ENCODE assay signal across 31 cellular contexts in genomic region chr22:32199961-32200360, GRCh38. TPM values are rescaled to one million over a fixed set of nuclear protein-coding genes. Genes with fewer than 3 reads are reported as not detected.
DNase-seq lines count a peak whose midpoint lies in the region; ATAC-seq, FAIRE-seq and TF ChIP-seq lines count a peak whose summit lies in the region.
"Had no signal": no experiment of that assay in that cellular context is flagged by ENCODE, and none has a peak within 500 bp of the region (broad histone marks: within the 10 kb centered on the region; RNA-seq: fewer than 3 reads in every experiment).

No MANE protein-coding gene starts in this region.

- H3K4me1 Mint-ChIP-seq in T-helper 17 cell = peaks cover 35% of the 10 kb centered on the region
- H3K4me1 Mint-ChIP-seq in activated T-helper 2 cell treated with anti-CD3 and anti-CD28 coated beads, Interferon-gamma antibody, Interleukin-2, Interleukin-4, amounts not matched to agents 10 μg/mL and 5 μg/mL and 100 μg/mL, durations not matched to agents 14 hours and 24 hours and 36 hours (ENCODE audit: low read depth) = peaks cover 12% of the 10 kb centered on the region

- no peak overlapping the region for H3K4me2 ChIP-seq in osteoblast (ENCODE audit: insufficient read depth, low read length)
- H3K4me2 ChIP-seq: BLaER1 had no signal

- DNase-seq in T-helper 17 cell = no peak
- DNase-seq in bronchial epithelial cell (ENCODE audit: low read depth) = no peak
- DNase-seq in islet precursor cell = peak; percentile 29
- peak; percentile 42 for DNase-seq in osteoblast (ENCODE audit: insufficient read length, low spot score, missing footprints)
- no peak for DNase-seq in activated T-helper 2 cell treated with anti-CD3 and anti-CD28 coated beads, Interferon-gamma antibody, Interleukin-2, Interleukin-4, amounts not matched to agents 10 μg/mL and 5 μg/mL and 100 μg/mL, durations not matched to agents 14 hours and 24 hours and 36 hours (ENCODE audit: low spot score)
- no peak for DNase-seq in cerebellar cortex (ENCODE audit: low spot score)
- DNase-seq: 8988T; ACHN; BE2C; C1 segment of cervical spinal cord; CD4-positive, CD25-positive, alpha-beta regulatory T cell; COR-L47; DMS 273 treated with DMSO at 0.1 percent for 48 hours; DMS153; DMS53; DMS79; DND-41; EL; GDM1 had no signal

- peaks cover 3% of the 10 kb centered on the region for H3K4me1 ChIP-seq in osteoblast (ENCODE audit: insufficient read depth, low read length)
- H3K4me1 ChIP-seq: BE2C had no signal

- peaks cover 3% of the 10 kb centered on the region for H3K36me3 Mint-ChIP-seq in T-helper 17 cell (ENCODE audit: low read depth)
- H3K36me3 Mint-ChIP-seq in activated T-helper 2 cell treated with anti-CD3 and anti-CD28 coated beads, Interferon-gamma antibody, Interleukin-2, Interleukin-4, amounts not matched to agents 10 μg/mL and 5 μg/mL and 100 μg/mL, durations not matched to agents 14 hours and 24 hours and 36 hours (ENCODE audit: low read depth) = no peaks in the 10 kb centered on the region
- H3K36me3 Mint-ChIP-seq: CD4-positive, CD25-positive, alpha-beta regulatory T cell; CD8-positive, alpha-beta memory T cell had no signal

- H2AFZ ChIP-seq in osteoblast (ENCODE audit: low read length) = no peak overlapping the region

- H3K27ac Mint-ChIP-seq in T-helper 17 cell = no peak overlapping the region
- no peak overlapping the region for H3K27ac Mint-ChIP-seq in activated T-helper 2 cell treated with anti-CD3 and anti-CD28 coated beads, Interferon-gamma antibody, Interleukin-2, Interleukin-4, amounts not matched to agents 10 μg/mL and 5 μg/mL and 100 μg/mL, durations not matched to agents 14 hours and 24 hours and 36 hours

- ATAC-seq in T-helper 17 cell (no peak), HG02885 (IDR thresholded peaks at IDR 0.05; ENCODE audit: poor library complexity, unreplicated experiment) (no peak), GM19395 (IDR thresholded peaks at IDR 0.05; ENCODE audit: unreplicated experiment) (no peak)
- ATAC-seq: GM12878 had no signal

- peak overlapping the region; percentile 55 for H3K4me3 Mint-ChIP-seq in T-helper 17 cell
- H3K4me3 Mint-ChIP-seq in activated T-helper 2 cell treated with anti-CD3 and anti-CD28 coated beads, Interferon-gamma antibody, Interleukin-2, Interleukin-4, amounts not matched to agents 10 μg/mL and 5 μg/mL and 100 μg/mL, durations not matched to agents 14 hours and 24 hours and 36 hours (ENCODE audit: low read depth) = no peak overlapping the region

- H3K79me2 ChIP-seq in osteoblast (ENCODE audit: insufficient read depth, low read length) = no peaks in the 10 kb centered on the region

- H3K9me3 ChIP-seq in T-helper 17 cell (ENCODE audit: control insufficient read depth, low read length, poor library complexity, severe bottlenecking) (no peaks in the 10 kb centered on the region), osteoblast (ENCODE audit: low read depth, low read length) (no peaks in the 10 kb centered on the region)
- H3K9me3 ChIP-seq: BE2C, BLaER1 had no signal

- no peaks in the 10 kb centered on the region for H3K36me3 ChIP-seq in bronchial epithelial cell (ENCODE audit: control insufficient read depth, insufficient read depth, low read length)
- no peaks in the 10 kb centered on the region for H3K36me3 ChIP-seq in osteoblast (ENCODE audit: insufficient read depth, low read length)
- H3K36me3 ChIP-seq: BE2C, BLaER1 had no signal

- intact Hi-C loops in activated T-helper 2 cell treated with anti-CD3 and anti-CD28 coated beads, Interferon-gamma antibody, Interleukin-2, Interleukin-4, amounts not matched to agents 10 μg/mL and 5 μg/mL and 100 μg/mL, durations not matched to agents 14 hours and 24 hours and 36 hours (cut with micrococcal nuclease) = loop anchor here (5.0 kb wide), 1 partner anchor 272 kb away; the partner anchor contains the start of gene FBXO7

- peaks cover 3% of the 10 kb centered on the region for H4K20me1 ChIP-seq in osteoblast (ENCODE audit: insufficient read depth, low read length)
- H4K20me1 ChIP-seq: BLaER1 had no signal

- peak; percentile 92 for FAIRE-seq in bronchial epithelial cell (lab: Jason Lieb, UNC)
- FAIRE-seq: A204.1, GM12878, GM12892, GM18507 had no signal

- no peak overlapping the region for H3K27ac ChIP-seq in osteoblast (ENCODE audit: low read depth, low read length)
- H3K27ac ChIP-seq: BLaER1 had no signal

- TF ChIP-seq CTCF in bronchial epithelial cell (IDR thresholded peaks at IDR 0.05; ENCODE audit: insufficient read depth, low read length, severe bottlenecking) (no peak), osteoblast (IDR thresholded peaks at IDR 0.05; ENCODE audit: extremely low read depth, low read depth, low read length) (no peak)

- H3K4me3 ChIP-seq in bronchial epithelial cell (ENCODE audit: low read depth, low read length) (no peak overlapping the region), osteoblast (ENCODE audit: insufficient read depth, low read length) (no peak overlapping the region)
- H3K4me3 ChIP-seq: BLaER1, GM12878 had no signal

- H3K9me3 Mint-ChIP-seq in activated T-helper 2 cell treated with anti-CD3 and anti-CD28 coated beads, Interferon-gamma antibody, Interleukin-2, Interleukin-4, amounts not matched to agents 10 μg/mL and 5 μg/mL and 100 μg/mL, durations not matched to agents 14 hours and 24 hours and 36 hours = no peaks in the 10 kb centered on the region
- H3K9me3 Mint-ChIP-seq: CD8-positive, alpha-beta memory T cell had no signal

- H3K27me3 ChIP-seq in bronchial epithelial cell (ENCODE audit: control insufficient read depth, insufficient read depth, low read length) (peaks cover 5% of the 10 kb centered on the region), osteoblast (ENCODE audit: insufficient read depth, low read length) (peaks cover 30% of the 10 kb centered on the region)

- H3K27me3 Mint-ChIP-seq in T-helper 17 cell = no peaks in the 10 kb centered on the region
- H3K27me3 Mint-ChIP-seq in activated T-helper 2 cell treated with anti-CD3 and anti-CD28 coated beads, Interferon-gamma antibody, Interleukin-2, Interleukin-4, amounts not matched to agents 10 μg/mL and 5 μg/mL and 100 μg/mL, durations not matched to agents 14 hours and 24 hours and 36 hours (ENCODE audit: low read depth) = peaks cover 20% of the 10 kb centered on the region

RNA-seq across cellular contexts. Expression of gene RFPL2, which starts 4.9 kb away (rescaled TPM):
- total RNA-seq in T-helper 17 cell (1 to 10 TPM in 1 of 2 donors, under 1 TPM in 1; 0.94 to 1.6 TPM), bronchial epithelial cell (not detected in 2 replicates), osteoblast (not detected in 2 replicates)
- 0.16 TPM in 1 of 2 replicates, not detected in the other for total RNA-seq in activated T-helper 2 cell treated with anti-CD3 and anti-CD28 coated beads, Interferon-gamma antibody, Interleukin-2, Interleukin-4, amounts not matched to agents 10 μg/mL and 5 μg/mL and 100 μg/mL, durations not matched to agents 14 hours and 24 hours and 36 hours
- total RNA-seq: A673; CD8-positive, alpha-beta memory T cell; Daoy; GM12878 had no signal

RNA-seq across cellular contexts. Expression of gene C22orf42, which starts 40.9 kb away (rescaled TPM):
- not detected for total RNA-seq in T-helper 17 cell
- total RNA-seq in bronchial epithelial cell = not detected in 2 replicates
- not detected in 2 replicates for total RNA-seq in osteoblast
- total RNA-seq in activated T-helper 2 cell treated with anti-CD3 and anti-CD28 coated beads, Interferon-gamma antibody, Interleukin-2, Interleukin-4, amounts not matched to agents 10 μg/mL and 5 μg/mL and 100 μg/mL, durations not matched to agents 14 hours and 24 hours and 36 hours = not detected in 2 replicates
- total RNA-seq: A673; CD4-positive, alpha-beta memory T cell; CD4-positive, CD25-positive, alpha-beta regulatory T cell; CD8-positive, alpha-beta memory T cell; Daoy; G401; GM12878 had no signal

RNA-seq across cellular contexts. Expression of gene SLC5A4, which starts 55.2 kb away (rescaled TPM):
- total RNA-seq in T-helper 17 cell (not detected), bronchial epithelial cell (not detected in 2 replicates), osteoblast (not detected in 2 replicates)
- not detected in 2 replicates for total RNA-seq in activated T-helper 2 cell treated with anti-CD3 and anti-CD28 coated beads, Interferon-gamma antibody, Interleukin-2, Interleukin-4, amounts not matched to agents 10 μg/mL and 5 μg/mL and 100 μg/mL, durations not matched to agents 14 hours and 24 hours and 36 hours
- total RNA-seq: CD4-positive, alpha-beta memory T cell; CD4-positive, CD25-positive, alpha-beta regulatory T cell; CD8-positive, alpha-beta memory T cell; Daoy; G401; GM12878 had no signal

Comparison
In these comparisons a context has a peak if more than half of its experiments do, and no peak if none do; other contexts are left out.
1. DNase-seq: peak in islet precursor cell (single experiment) and osteoblast (single experiment); none in T-helper 17 cell (0 of 3), bronchial epithelial cell (single experiment), activated T-helper 2 cell treated with anti-CD3 and anti-CD28 coated beads, Interferon-gamma antibody, Interleukin-2, Interleukin-4, amounts not matched to agents 10 μg/mL and 5 μg/mL and 100 μg/mL, durations not matched to agents 14 hours and 24 hours and 36 hours (single experiment) and cerebellar cortex (single experiment).